8 cellular contexts compared by ENCODE assay signal in genomic region chr17:40322417-40323315, GRCh38. TPM values are rescaled to one million over a fixed set of nuclear protein-coding genes. Genes with fewer than 3 reads are reported as not detected.
A peak's percentile ranks its signal among the peaks of the same experiment; 100 is the strongest.
DNase-seq lines count a peak whose midpoint lies in the region; ATAC-seq, FAIRE-seq and TF ChIP-seq lines count a peak whose summit lies in the region.

No MANE protein-coding gene starts in this region.

- H3K36me3 ChIP-seq in astrocyte (ENCODE audit: insufficient read depth, low read length): no peaks in the 10 kb centered on the region

- no peaks in the 10 kb centered on the region for H3K9me3 ChIP-seq in astrocyte (ENCODE audit: insufficient read depth, low read depth, low read length)

- peak overlapping the region; percentile 37 for H3K4me3 ChIP-seq in astrocyte (ENCODE audit: insufficient read depth, low read depth, low read length)

- no peak for ATAC-seq in HG03442 (IDR thresholded peaks at IDR 0.05; ENCODE audit: unreplicated experiment)

- H3K4me2 ChIP-seq in astrocyte (ENCODE audit: low read length): peak overlapping the region; percentile 96

- TF ChIP-seq CTCF in astrocyte (IDR thresholded peaks at IDR 0.05; ENCODE audit: insufficient read depth, low read depth, low read length): no peak

- no peaks in the 10 kb centered on the region for H3K36me3 Mint-ChIP-seq in astrocyte (ENCODE audit: low read depth, unreplicated experiment)

- no peaks in the 10 kb centered on the region for H3K27me3 Mint-ChIP-seq in astrocyte (ENCODE audit: low read depth, unreplicated experiment)

- H3K9me3 Mint-ChIP-seq in astrocyte (ENCODE audit: unreplicated experiment): no peaks in the 10 kb centered on the region

- H4K20me1 ChIP-seq in astrocyte (ENCODE audit: insufficient read depth, low read length): peaks cover 61% of the 10 kb centered on the region

- H3K79me2 ChIP-seq in astrocyte (ENCODE audit: insufficient read depth, low read length): peaks cover 93% of the 10 kb centered on the region

- FAIRE-seq in astrocyte (lab: Jason Lieb, UNC): no peak

- peak; percentile 74 for TF ChIP-seq POLR2A in GM19099 (IDR thresholded peaks at IDR 0.05; ENCODE audit: extremely low read depth, insufficient read length, low read depth)

- H3K9ac ChIP-seq in astrocyte (ENCODE audit: low read length): peak overlapping the region; percentile 77

- H3K27ac Mint-ChIP-seq in astrocyte (ENCODE audit: unreplicated experiment): peak overlapping the region; percentile 96

- peak overlapping the region; percentile 90 for H3K27ac ChIP-seq in astrocyte (ENCODE audit: low read depth, low read length)

- no peaks in the 10 kb centered on the region for H3K27me3 ChIP-seq in astrocyte (ENCODE audit: insufficient read depth, low read length)

- peak overlapping the region; percentile 50 for H3K4me3 Mint-ChIP-seq in astrocyte (ENCODE audit: unreplicated experiment)

- H3K4me1 ChIP-seq in astrocyte (ENCODE audit: insufficient read depth, low read length): peaks cover 61% of the 10 kb centered on the region

- H3K4me1 Mint-ChIP-seq in astrocyte (ENCODE audit: low read depth, unreplicated experiment): peaks cover 62% of the 10 kb centered on the region

- peak overlapping the region; percentile 43 for H2AFZ ChIP-seq in astrocyte (ENCODE audit: low read depth, low read length)

- DNase-seq in AG20443 (ENCODE audit: low spot score) (peak; percentile 84), HT1080 (ENCODE audit: low read depth) (peak; percentile 86), T-helper 22 cell (ENCODE audit: low read depth) (peak; percentile 93), astrocyte (ENCODE audit: low read depth) (peak; percentile 71), iPS-NIHi11 (ENCODE audit: low spot score) (peak; percentile 69)
- peak; percentile 49 to 80 for DNase-seq in stimulated activated CD4-positive, alpha-beta T cell treated with anti-CD3 and anti-CD28 coated beads, Interleukin-15, amount 100 ng/mL, for 1 hour (ENCODE audit: low read depth in 1 of 2, low spot score in 1 of 2)

RNA-seq across cellular contexts. Expression of gene RARA, which starts 13.7 kb away (rescaled TPM):
- 24.1 and 34.4 TPM in 2 replicates for total RNA-seq in HT1080 (2014; rRNA removed; shearing (Covaris generic))
- 32.7 and 36.2 TPM in 2 replicates for polyA plus RNA-seq in HT1080 (2015; cell fraction: cytosol; rRNA removed)
- polyA plus RNA-seq in HT1080 (2015; cell fraction: nucleus; rRNA removed): 19.0 and 24.4 TPM in 2 replicates
- 37.6 and 38.8 TPM in 2 replicates for total RNA-seq in astrocyte

RNA-seq across cellular contexts. Expression of gene CDC6, which starts 35.0 kb away (rescaled TPM):
- total RNA-seq in HT1080 (2014; rRNA removed; shearing (Covaris generic)): 57.6 and 64.7 TPM in 2 replicates
- 31.1 and 31.3 TPM in 2 replicates for polyA plus RNA-seq in HT1080 (2015; cell fraction: cytosol; rRNA removed)
- 50.5 and 62.2 TPM in 2 replicates for polyA plus RNA-seq in HT1080 (2015; cell fraction: nucleus; rRNA removed)
- 6.4 and 14.4 TPM in 2 replicates for total RNA-seq in astrocyte

RNA-seq across cellular contexts. Expression of gene GJD3, which starts 41.9 kb away (rescaled TPM):
- total RNA-seq in HT1080 (2014; rRNA removed; shearing (Covaris generic)): not detected in 2 replicates
- polyA plus RNA-seq in HT1080 (2015; cell fraction: cytosol; rRNA removed): not detected in 2 replicates
- polyA plus RNA-seq in HT1080 (2015; cell fraction: nucleus; rRNA removed): not detected in 2 replicates
- total RNA-seq in astrocyte: 0.34 and 0.43 TPM in 2 replicates
